Comparison of ENCODE assay signal across 1 cellular context in genomic region chr17:54969658-54970572, GRCh38.
TF ChIP-seq lines count a peak whose summit lies in the region.

No MANE protein-coding gene starts in this region.

TF ChIP-seq in HepG2, 621 proteins besides CTCF, POLR2A, EP300 and RAD21 (continued from another document and continues in another):
- TF ChIP-seq THRA (CRISPR knock-in tag; IDR thresholded peaks at IDR 0.05; ENCODE audit: borderline replicate concordance) = 0 out of 2 replicates have a peak, but pooled peaks have one; percentile 40
- TF ChIP-seq HNRNPH1 (optimal IDR thresholded peaks at IDR 0.05; ENCODE audit: low read depth, low read length) = no peak
- no peak for TF ChIP-seq U2AF1 (optimal IDR thresholded peaks at IDR 0.05; ENCODE audit: low read depth, low read length)
- TF ChIP-seq HNF4A (CRISPR knock-in tag; IDR thresholded peaks at IDR 0.05) = no peak
- TF ChIP-seq ZNF703 (CRISPR knock-in tag; IDR thresholded peaks at IDR 0.05; ENCODE audit: borderline replicate concordance) = no peak
- TF ChIP-seq GLMP (CRISPR knock-in tag; IDR thresholded peaks at IDR 0.05; ENCODE audit: borderline replicate concordance) = no peak
- TF ChIP-seq GZF1 (CRISPR knock-in tag; IDR thresholded peaks at IDR 0.05) = 0 out of 2 replicates have a peak, but pooled peaks have one; percentile 49
- TF ChIP-seq, protein P1, sequence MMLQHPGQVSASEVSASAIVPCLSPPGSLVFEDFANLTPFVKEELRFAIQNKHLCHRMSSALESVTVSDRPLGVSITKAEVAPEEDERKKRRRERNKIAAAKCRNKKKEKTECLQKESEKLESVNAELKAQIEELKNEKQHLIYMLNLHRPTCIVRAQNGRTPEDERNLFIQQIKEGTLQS (CRISPR knock-in tag; IDR thresholded peaks at IDR 0.05) = no peak
- TF ChIP-seq, protein P2, sequence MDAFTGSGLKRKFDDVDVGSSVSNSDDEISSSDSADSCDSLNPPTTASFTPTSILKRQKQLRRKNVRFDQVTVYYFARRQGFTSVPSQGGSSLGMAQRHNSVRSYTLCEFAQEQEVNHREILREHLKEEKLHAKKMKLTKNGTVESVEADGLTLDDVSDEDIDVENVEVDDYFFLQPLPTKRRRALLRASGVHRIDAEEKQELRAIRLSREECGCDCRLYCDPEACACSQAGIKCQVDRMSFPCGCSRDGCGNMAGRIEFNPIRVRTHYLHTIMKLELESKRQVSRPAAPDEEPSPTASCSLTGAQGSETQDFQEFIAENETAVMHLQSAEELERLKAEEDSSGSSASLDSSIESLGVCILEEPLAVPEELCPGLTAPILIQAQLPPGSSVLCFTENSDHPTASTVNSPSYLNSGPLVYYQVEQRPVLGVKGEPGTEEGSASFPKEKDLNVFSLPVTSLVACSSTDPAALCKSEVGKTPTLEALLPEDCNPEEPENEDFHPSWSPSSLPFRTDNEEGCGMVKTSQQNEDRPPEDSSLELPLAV (CRISPR knock-in tag; conservative IDR thresholded peaks at IDR 0.05; ENCODE audit: low read depth) = no peak
- TF ChIP-seq ZNF547 (CRISPR knock-in tag; IDR thresholded peaks at IDR 0.05) = no peak
- TF ChIP-seq PHF20 (CRISPR knock-in tag; IDR thresholded peaks at IDR 0.05) = no peak
- no peak for TF ChIP-seq THYN1 (CRISPR knock-in tag; IDR thresholded peaks at IDR 0.05; ENCODE audit: borderline replicate concordance, low read depth)
- TF ChIP-seq RNF2 (conservative IDR thresholded peaks at IDR 0.05; ENCODE audit: low read depth) = no peak
- no peak for TF ChIP-seq ZFP62 (CRISPR knock-in tag; IDR thresholded peaks at IDR 0.05)
- TF ChIP-seq ZNF354B (CRISPR knock-in tag; IDR thresholded peaks at IDR 0.05) = no peak
- no peak for TF ChIP-seq NFIB (CRISPR knock-in tag; IDR thresholded peaks at IDR 0.05; ENCODE audit: borderline replicate concordance)
- TF ChIP-seq SETDB1 (CRISPR knock-in tag; IDR thresholded peaks at IDR 0.05; ENCODE audit: borderline replicate concordance) = no peak
- no peak for TF ChIP-seq CBX5 (CRISPR knock-in tag; IDR thresholded peaks at IDR 0.05; ENCODE audit: borderline replicate concordance)
- no peak for TF ChIP-seq REST (IDR thresholded peaks at IDR 0.05; ENCODE audit: borderline replicate concordance in 1 of 2, low read depth in 1 of 2, low read length in 2 of 2)
- no peak for TF ChIP-seq GTF2F1 (IDR thresholded peaks at IDR 0.05; ENCODE audit: low read length)
- no peak for TF ChIP-seq GPBP1L1 (CRISPR knock-in tag; IDR thresholded peaks at IDR 0.05)
- TF ChIP-seq TMF1 (CRISPR knock-in tag; IDR thresholded peaks at IDR 0.05; ENCODE audit: low read depth) = no peak
- TF ChIP-seq, protein P3, sequence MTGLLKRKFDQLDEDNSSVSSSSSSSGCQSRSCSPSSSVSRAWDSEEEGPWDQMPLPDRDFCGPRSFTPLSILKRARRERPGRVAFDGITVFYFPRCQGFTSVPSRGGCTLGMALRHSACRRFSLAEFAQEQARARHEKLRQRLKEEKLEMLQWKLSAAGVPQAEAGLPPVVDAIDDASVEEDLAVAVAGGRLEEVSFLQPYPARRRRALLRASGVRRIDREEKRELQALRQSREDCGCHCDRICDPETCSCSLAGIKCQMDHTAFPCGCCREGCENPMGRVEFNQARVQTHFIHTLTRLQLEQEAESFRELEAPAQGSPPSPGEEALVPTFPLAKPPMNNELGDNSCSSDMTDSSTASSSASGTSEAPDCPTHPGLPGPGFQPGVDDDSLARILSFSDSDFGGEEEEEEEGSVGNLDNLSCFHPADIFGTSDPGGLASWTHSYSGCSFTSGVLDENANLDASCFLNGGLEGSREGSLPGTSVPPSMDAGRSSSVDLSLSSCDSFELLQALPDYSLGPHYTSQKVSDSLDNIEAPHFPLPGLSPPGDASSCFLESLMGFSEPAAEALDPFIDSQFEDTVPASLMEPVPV (CRISPR knock-in tag; IDR thresholded peaks at IDR 0.05) = no peak
- TF ChIP-seq, protein P4, sequence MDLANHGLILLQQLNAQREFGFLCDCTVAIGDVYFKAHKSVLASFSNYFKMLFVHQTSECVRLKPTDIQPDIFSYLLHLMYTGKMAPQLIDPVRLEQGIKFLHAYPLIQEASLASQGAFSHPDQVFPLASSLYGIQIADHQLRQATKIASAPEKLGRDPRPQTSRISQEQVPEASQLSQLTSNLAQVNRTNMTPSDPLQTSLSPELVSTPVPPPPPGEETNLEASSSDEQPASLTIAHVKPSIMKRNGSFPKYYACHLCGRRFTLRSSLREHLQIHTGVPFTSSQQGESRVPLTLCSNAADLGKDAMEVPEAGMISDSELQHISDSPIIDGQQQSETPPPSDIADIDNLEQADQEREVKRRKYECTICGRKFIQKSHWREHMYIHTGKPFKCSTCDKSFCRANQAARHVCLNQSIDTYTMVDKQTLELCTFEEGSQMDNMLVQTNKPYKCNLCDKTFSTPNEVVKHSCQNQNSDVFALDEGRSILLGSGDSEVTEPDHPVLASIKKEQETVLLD (CRISPR knock-in tag; IDR thresholded peaks at IDR 0.05; ENCODE audit: low read depth) = no peak
- no peak for TF ChIP-seq ZNF737 (CRISPR knock-in tag; IDR thresholded peaks at IDR 0.05; ENCODE audit: borderline replicate concordance)
- no peak for TF ChIP-seq DR1 (CRISPR knock-in tag; IDR thresholded peaks at IDR 0.05)
- no peak for TF ChIP-seq ZNF564 (CRISPR knock-in tag; IDR thresholded peaks at IDR 0.05)
- no peak for TF ChIP-seq ZBTB38 (CRISPR knock-in tag; IDR thresholded peaks at IDR 0.05)
- TF ChIP-seq ZNF296 (CRISPR knock-in tag; conservative IDR thresholded peaks at IDR 0.05) = no peak
- TF ChIP-seq ZGPAT (CRISPR knock-in tag; IDR thresholded peaks at IDR 0.05) = no peak
- TF ChIP-seq CEBPZ (IDR thresholded peaks at IDR 0.05; ENCODE audit: low read length) = no peak
- TF ChIP-seq, protein P5, sequence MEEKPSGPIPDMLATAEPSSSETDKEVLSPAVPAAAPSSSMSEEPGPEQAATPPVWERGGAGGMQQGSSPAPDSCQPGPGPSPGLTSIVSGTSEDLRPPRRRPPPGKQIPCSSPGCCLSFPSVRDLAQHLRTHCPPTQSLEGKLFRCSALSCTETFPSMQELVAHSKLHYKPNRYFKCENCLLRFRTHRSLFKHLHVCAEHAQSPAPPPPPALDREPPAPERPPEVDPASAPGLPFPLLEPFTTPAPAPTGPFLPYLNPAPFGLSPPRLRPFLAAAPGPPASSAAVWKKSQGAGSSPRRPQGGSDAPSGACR (CRISPR knock-in tag; IDR thresholded peaks at IDR 0.05) = no peak
- TF ChIP-seq KMT2A (CRISPR knock-in tag; IDR thresholded peaks at IDR 0.05) = no peak
- TF ChIP-seq ZNF761 (CRISPR knock-in tag; conservative IDR thresholded peaks at IDR 0.05) = no peak
- no peak for TF ChIP-seq SP2 (CRISPR knock-in tag; IDR thresholded peaks at IDR 0.05)
- no peak for TF ChIP-seq ZNF496 (CRISPR knock-in tag; IDR thresholded peaks at IDR 0.05; ENCODE audit: insufficient replicate concordance)
- TF ChIP-seq PHF5A (CRISPR knock-in tag; IDR thresholded peaks at IDR 0.05; ENCODE audit: low read depth, unreplicated experiment) = no peak
- TF ChIP-seq ZNF766 (CRISPR knock-in tag; IDR thresholded peaks at IDR 0.05; ENCODE audit: borderline replicate concordance) = no peak
